ENCODE assay signal across 10 cellular contexts in the genomic region with DNA sequence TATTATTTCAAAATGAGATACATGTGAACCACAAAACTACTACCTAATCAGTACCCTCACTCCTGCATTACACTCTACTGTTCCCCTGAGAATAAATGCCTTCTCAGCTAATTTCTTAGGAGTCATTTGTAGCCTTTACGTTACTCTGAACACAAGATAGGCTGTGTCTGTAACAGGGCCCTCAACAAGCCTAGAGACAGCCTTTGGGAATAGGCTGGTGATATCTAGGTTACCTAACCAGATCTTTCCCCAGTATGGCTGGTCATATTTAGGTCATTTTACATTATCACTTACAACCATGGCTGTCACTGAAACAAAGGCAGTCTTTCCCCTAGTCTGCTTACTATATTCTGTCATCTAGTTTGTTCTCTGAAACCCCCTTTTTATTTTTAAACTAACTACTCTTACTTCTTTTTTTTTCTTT. TPM values are rescaled to one million over a fixed set of nuclear protein-coding genes. Genes with fewer than 3 reads are reported as not detected.
DNase-seq lines count a peak whose midpoint lies in the region; ATAC-seq lines count a peak whose summit lies in the region.
"Had no signal": no experiment of that assay in that cellular context is flagged by ENCODE, and none has a peak within 500 bp of the region (broad histone marks: within the 10 kb centered on the region; RNA-seq: fewer than 3 reads in every experiment).

No MANE protein-coding gene starts in this region.

- H3K4me2 ChIP-seq in Karpas-422 (ENCODE audit: low read depth, low read length, poor library complexity, severe bottlenecking) = no peak overlapping the region

- H4K20me1 ChIP-seq in Karpas-422 (ENCODE audit: insufficient read depth, low read depth, low read length) = no peaks in the 10 kb centered on the region

- no peaks in the 10 kb centered on the region for H3K4me1 ChIP-seq in Karpas-422 (ENCODE audit: low read length)
- H3K4me1 ChIP-seq: parathyroid adenoma had no signal

- H2AFZ ChIP-seq in Karpas-422 (ENCODE audit: low read length) = no peak overlapping the region
- H2AFZ ChIP-seq: parathyroid adenoma had no signal

- peak; percentile 53 for ATAC-seq in GM18502 (IDR thresholded peaks at IDR 0.05; ENCODE audit: poor library complexity, unreplicated experiment)
- ATAC-seq in GM21528 (IDR thresholded peaks at IDR 0.05; ENCODE audit: low FRiP score, unreplicated experiment) = peak; percentile 43
- ATAC-seq in HG03460 (IDR thresholded peaks at IDR 0.05; ENCODE audit: unreplicated experiment) = peak; percentile 58

- DNase-seq in NCI-H82 treated with DMSO at 0.1 percent for 48 hours (lab: John Stamatoyannopoulos, UW; ENCODE audit: unreplicated experiment) (no peak), DMS153 treated with DMSO at 0.1 percent for 48 hours (lab: John Stamatoyannopoulos, UW; ENCODE audit: unreplicated experiment) (no peak), AML-193 (lab: John Stamatoyannopoulos, UW) (no peak), Karpas-422 (no peak)
- DNase-seq: stimulated activated CD8-positive, alpha-beta memory T cell treated with anti-CD3 and anti-CD28 coated beads, Interleukin-4, amount 100 ng/mL, for 48 hours had no signal

- no peaks in the 10 kb centered on the region for H3K9me3 ChIP-seq in Karpas-422 (ENCODE audit: low read length)

- intact Hi-C loops in dendritic cell treated with granulocyte-macrophage colony-stimulating factor and Interleukin-4, amounts not matched to agents 40 ng/mL and 50 ng/mL, for 4 days (cut with micrococcal nuclease) = loop anchor here (5.0 kb wide), 1 partner anchor 40 kb away; no protein-coding TSS in a partner anchor

- no peak overlapping the region for H3K4me3 ChIP-seq in Karpas-422 (ENCODE audit: low read length)

- H3K9me3 Mint-ChIP-seq in dendritic cell treated with granulocyte-macrophage colony-stimulating factor and Interleukin-4, amounts not matched to agents 40 ng/mL and 50 ng/mL, for 4 days = no peaks in the 10 kb centered on the region

- H3K4me1 Mint-ChIP-seq in dendritic cell treated with granulocyte-macrophage colony-stimulating factor and Interleukin-4, amounts not matched to agents 40 ng/mL and 50 ng/mL, for 4 days (ENCODE audit: low read depth) = peaks cover 20% of the 10 kb centered on the region

- H3K36me3 Mint-ChIP-seq in dendritic cell treated with granulocyte-macrophage colony-stimulating factor and Interleukin-4, amounts not matched to agents 40 ng/mL and 50 ng/mL, for 4 days (ENCODE audit: low read depth) = peaks cover 82% of the 10 kb centered on the region

- H3K9ac ChIP-seq in Karpas-422 (ENCODE audit: low read length) = no peak overlapping the region
- H3K9ac ChIP-seq: parathyroid adenoma had no signal

- H3K79me2 ChIP-seq in Karpas-422 (ENCODE audit: low read length) = peaks cover 77% of the 10 kb centered on the region
- H3K79me2 ChIP-seq: parathyroid adenoma had no signal

- H3K36me3 ChIP-seq in Karpas-422 (ENCODE audit: insufficient read depth, low read length) = peaks cover 82% of the 10 kb centered on the region

- H3K27me3 ChIP-seq in Karpas-422 (ENCODE audit: low read length) = no peaks in the 10 kb centered on the region

- H3K27ac Mint-ChIP-seq in dendritic cell treated with granulocyte-macrophage colony-stimulating factor and Interleukin-4, amounts not matched to agents 40 ng/mL and 50 ng/mL, for 4 days = peak overlapping the region; percentile 71

- no peaks in the 10 kb centered on the region for H3K27me3 Mint-ChIP-seq in dendritic cell treated with granulocyte-macrophage colony-stimulating factor and Interleukin-4, amounts not matched to agents 40 ng/mL and 50 ng/mL, for 4 days

- H3K27ac ChIP-seq in Karpas-422 (ENCODE audit: low read length) = no peak overlapping the region
- H3K27ac ChIP-seq: parathyroid adenoma had no signal

- no peak overlapping the region for H3K4me3 Mint-ChIP-seq in dendritic cell treated with granulocyte-macrophage colony-stimulating factor and Interleukin-4, amounts not matched to agents 40 ng/mL and 50 ng/mL, for 4 days

- H3K9me2 ChIP-seq in Karpas-422 (replicated peaks; ENCODE audit: insufficient read depth, low read length) = no peaks in the 10 kb centered on the region

RNA-seq across cellular contexts. Expression of gene ATM, which starts 14.2 kb away (rescaled TPM):
- 414 and 529 TPM in 2 replicates for total RNA-seq in Karpas-422 (2014; rRNA removed; shearing (Covaris generic); ENCODE audit: low replicate concordance)

RNA-seq across cellular contexts. Expression of gene NPAT, which starts 14.6 kb away (rescaled TPM):
- total RNA-seq in Karpas-422 (2014; rRNA removed; shearing (Covaris generic); ENCODE audit: low replicate concordance) = 42.5 and 77.1 TPM in 2 replicates
